In the genomic region with DNA sequence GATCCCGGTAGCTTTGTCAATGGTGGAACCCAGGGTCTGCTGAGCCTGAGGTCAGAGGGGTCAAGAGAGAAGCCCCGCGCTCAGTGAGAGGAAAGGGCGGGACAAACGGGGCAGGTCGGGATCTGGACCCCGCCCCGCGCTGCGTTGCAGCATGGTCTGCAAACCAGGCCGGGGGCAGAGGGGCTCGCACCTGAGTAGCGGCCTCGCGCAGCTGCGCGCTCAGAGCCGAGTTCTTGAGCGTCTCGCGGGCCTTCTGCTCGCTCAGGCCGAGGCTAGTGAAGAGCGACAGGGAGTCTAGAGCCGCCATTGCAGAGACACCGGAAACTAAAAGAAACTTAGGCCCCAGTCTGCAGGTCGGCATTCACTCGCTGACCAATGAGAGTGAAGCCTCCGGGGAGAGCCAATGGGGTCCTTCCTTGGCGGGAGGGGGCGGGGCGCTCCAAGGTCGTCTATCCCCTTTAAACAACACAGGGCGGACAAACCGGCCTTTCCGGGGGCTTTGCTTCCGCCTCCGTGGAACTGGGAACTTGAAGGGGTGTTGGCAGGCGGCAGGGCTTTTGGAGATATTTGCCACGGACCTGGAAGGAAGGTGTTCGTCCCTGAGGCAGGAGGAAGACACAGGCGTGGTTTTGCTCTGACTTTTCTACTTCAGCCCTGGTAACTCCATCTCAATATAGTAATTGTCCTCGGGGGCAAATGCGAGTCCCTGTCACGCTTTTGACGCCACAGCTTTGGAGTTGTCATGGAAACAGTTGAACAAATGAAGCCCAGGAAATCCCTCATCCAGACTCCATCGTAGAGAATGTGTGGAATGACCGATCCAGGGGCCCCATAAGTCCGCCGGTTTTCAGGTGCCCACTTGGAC, we compare ENCODE assay signal across 8 cellular contexts. TPM values are rescaled to one million over a fixed set of nuclear protein-coding genes. Genes with fewer than 3 reads are reported as not detected.
DNase-seq lines count a peak whose midpoint lies in the region; ATAC-seq and TF ChIP-seq lines count a peak whose summit lies in the region.

A gene (minus strand): TSS at position 331 of the 865 bp plus-strand sequence. CDS start 24 bp downstream, at position 307.

- TF ChIP-seq CTCF in GM13976 (IDR thresholded peaks at IDR 0.05; ENCODE audit: borderline replicate concordance, control extremely low read depth, extremely low read depth, insufficient read depth, missing control alignments) = no peak
- no peak for TF ChIP-seq CTCF in psoas muscle (IDR thresholded peaks at IDR 0.05)

- peak; percentile 94 for ATAC-seq in HG02870 (IDR thresholded peaks at IDR 0.05; ENCODE audit: unreplicated experiment)
- ATAC-seq in left ventricle myocardium superior = peak; percentile 98
- peak; percentile 97 to 99 (median 98) for ATAC-seq in psoas muscle

- in situ Hi-C loops in GM13976 (cut with MboI; ENCODE audit: low sequenced_read_pairs, unreplicated experiment) = no loop called here

- H3K4me3 ChIP-seq in psoas muscle (peak within 1 kb of the TSS; percentile 98), urinary bladder (ENCODE audit: low read depth, low read length) (peak within 1 kb of the TSS; percentile 69)

- WGBS in psoas muscle, 3 donors = 0 to 2% (median 1%) methylated on average over 48 to 50 of the region's 50 CpGs
- under 1% methylated on average over 50 of the region's 50 CpGs for WGBS in urinary bladder

- no peaks in the 10 kb centered on the region for H3K9me3 ChIP-seq in psoas muscle

- DNase-seq in GM13976 (ENCODE audit: low spot score) (peak; percentile 97), NCI-H187 (lab: John Stamatoyannopoulos, UW) (peak; percentile 22 to 40), left ventricle myocardium superior (peak; percentile 96), psoas muscle (peak; percentile 94 to 96)

- intact Hi-C loops in T-helper 2 cell treated with Interferon-gamma antibody and Interleukin-4, amounts not matched to agents 100 ng/mL and 5 ng/mL, for 36 hours (cut with micrococcal nuclease) = loop anchor here (1.0 to 2.0 kb wide), 3 partner anchors 10 to 76 kb away; a partner anchor contains a TSS
- intact Hi-C loops in left ventricle myocardium superior (cut with micrococcal nuclease) (no loop called here), psoas muscle (cut with DNase I) (no loop called here)

- H3K27ac ChIP-seq in angular gyrus (ENCODE audit: low read depth, low read length) (peak within 1 kb of the TSS; percentile 72), psoas muscle (peak within 1 kb of the TSS; percentile 89), urinary bladder (ENCODE audit: low read depth) (peak within 1 kb of the TSS; percentile 63)

- peaks cover 11 to 77% of the 10 kb centered on the region in 2 donors for H3K36me3 ChIP-seq in psoas muscle (ENCODE audit: insufficient read depth in 1 of 2, low read depth in 1 of 2)
- H3K36me3 ChIP-seq in urinary bladder (ENCODE audit: insufficient read depth) = peaks cover 11% of the 10 kb centered on the region

- H3K4me1 ChIP-seq in psoas muscle = peaks cover 18% of the 10 kb centered on the region
- peaks cover 2% of the 10 kb centered on the region for H3K4me1 ChIP-seq in urinary bladder (ENCODE audit: insufficient read depth)

- no peaks in the 10 kb centered on the region for H3K27me3 ChIP-seq in psoas muscle (ENCODE audit: insufficient read depth in 3 of 3, low read length in 2 of 3)

RNA-seq across cellular contexts. Expression of the gene that starts here (rescaled TPM):
- total RNA-seq in T-helper 2 cell treated with Interferon-gamma antibody and Interleukin-4, amounts not matched to agents 100 ng/mL and 5 ng/mL, for 36 hours = 217 and 243 TPM in 2 replicates
- 227 TPM for total RNA-seq in left ventricle myocardium superior
- total RNA-seq in psoas muscle = 100 to 1,000 TPM; 120 to 200 (median 144) TPM
- polyA plus RNA-seq in psoas muscle = 100 to 1,000 TPM; 142 to 166 (median 157) TPM
- 197 TPM for total RNA-seq in urinary bladder
- polyA plus RNA-seq in urinary bladder = 242 TPM

Comparison
In these comparisons a context has a peak if more than half of its experiments do, and no peak if none do; other contexts are left out.
1. Peak in every context shown above with its lines: DNase-seq, ATAC-seq, H3K4me3 ChIP-seq and H3K27ac ChIP-seq.
2. DNase-seq: peak in every context shown above with its lines; median percentile 97 in GM13976; 96 in left ventricle myocardium superior; 95 in psoas muscle; 31 in NCI-H187.